ENCODE assay signal across 13 cellular contexts in genomic region chr1:28811766-28812668, GRCh38. TPM values are rescaled to one million over a fixed set of nuclear protein-coding genes. Genes with fewer than 3 reads are reported as not detected.
DNase-seq lines count a peak whose midpoint lies in the region; ATAC-seq and TF ChIP-seq lines count a peak whose summit lies in the region.
"Had no signal": no experiment of that assay in that cellular context is flagged by ENCODE, and none has a peak within 500 bp of the region (broad histone marks: within the 10 kb centered on the region; RNA-seq: fewer than 3 reads in every experiment).

TSS of gene OPRD1 (plus strand) at chr1:28812170. CDS start at chr1:28812384, 214 bp downstream.

- intact Hi-C loops in ascending aorta (cut with DNase I), result no loop called here

- H3K4me3 ChIP-seq in ascending aorta, result no peak within 1 kb of the TSS
- H3K4me3 ChIP-seq: left lung, prostate gland had no signal

- H3K36me3 ChIP-seq in ascending aorta, result no peaks in the 10 kb centered on the region
- H3K36me3 ChIP-seq: left lung, prostate gland had no signal

- H3K4me1 Mint-ChIP-seq in activated naive CD8-positive, alpha-beta T cell treated with anti-CD3 and anti-CD28 coated beads for 36 hours, result peaks cover 2% of the 10 kb centered on the region

- no peaks in the 10 kb centered on the region for H3K27me3 ChIP-seq in ascending aorta

- H3K9me3 ChIP-seq in ascending aorta, result no peaks in the 10 kb centered on the region
- H3K9me3 ChIP-seq: left lung, prostate gland had no signal

- H3K27ac Mint-ChIP-seq in activated naive CD8-positive, alpha-beta T cell treated with anti-CD3 and anti-CD28 coated beads for 36 hours, result no peak within 1 kb of the TSS

- no peaks in the 10 kb centered on the region for H3K36me3 Mint-ChIP-seq in activated naive CD8-positive, alpha-beta T cell treated with anti-CD3 and anti-CD28 coated beads for 36 hours

- ATAC-seq in GM19455 (IDR thresholded peaks at IDR 0.05; ENCODE audit: unreplicated experiment) (no peak), GM21737 (IDR thresholded peaks at IDR 0.05; ENCODE audit: unreplicated experiment) (no peak)
- ATAC-seq: left lung had no signal

- no peaks in the 10 kb centered on the region for H3K4me1 ChIP-seq in ascending aorta
- H3K4me1 ChIP-seq: prostate gland had no signal

- TF ChIP-seq CTCF in GM20000 (IDR thresholded peaks at IDR 0.05; ENCODE audit: extremely low read depth, missing control alignments) (no peak), ascending aorta (IDR thresholded peaks at IDR 0.05) (no peak)

- H3K27ac ChIP-seq in ascending aorta, result no peak within 1 kb of the TSS
- H3K27ac ChIP-seq: left lung, prostate gland had no signal

- H3K4me3 Mint-ChIP-seq in activated naive CD8-positive, alpha-beta T cell treated with anti-CD3 and anti-CD28 coated beads for 36 hours, result no peak within 1 kb of the TSS

- H3K9me3 Mint-ChIP-seq in activated naive CD8-positive, alpha-beta T cell treated with anti-CD3 and anti-CD28 coated beads for 36 hours, result no peaks in the 10 kb centered on the region

- DNase-seq in COR-L47 (lab: John Stamatoyannopoulos, UW), result peak; percentile 47
- peak; percentile 41 for DNase-seq in GM20000 (ENCODE audit: low spot score)
- DNase-seq in activated naive CD8-positive, alpha-beta T cell treated with anti-CD3 and anti-CD28 coated beads for 36 hours, result peak; percentile 28
- DNase-seq in left kidney (ENCODE audit: low read depth, low spot score), result peak; percentile 74
- no peak for DNase-seq in ascending aorta (ENCODE audit: low spot score in 2 of 2)
- DNase-seq in NCI-H774 (lab: John Stamatoyannopoulos, UW), result no peak
- DNase-seq: activated CD4-positive, alpha-beta T cell treated with anti-CD3 and anti-CD28 coated beads, Interleukin-2, amount 50 U/mL, for 48 hours; DMS79; left lung; NCI-H2081 treated with DMSO at 0.1 percent for 48 hours had no signal

- peaks cover 61% of the 10 kb centered on the region for H3K27me3 Mint-ChIP-seq in activated naive CD8-positive, alpha-beta T cell treated with anti-CD3 and anti-CD28 coated beads for 36 hours

RNA-seq across cellular contexts. Expression of gene OPRD1, which starts in this region (rescaled TPM):
- total RNA-seq in activated naive CD8-positive, alpha-beta T cell treated with anti-CD3 and anti-CD28 coated beads for 36 hours, result under 1 TPM in 1 of 2 experiments, not detected in 1; 0.02 TPM
- not detected for total RNA-seq in ascending aorta
- total RNA-seq: left lung had no signal

Comparison
In these comparisons a context has a peak if more than half of its experiments do, and no peak if none do; other contexts are left out.
1. Peak in DNase-seq in activated naive CD8-positive, alpha-beta T cell treated with anti-CD3 and anti-CD28 coated beads for 36 hours; RNA of the gene not detected or under 1 TPM.
2. DNase-seq: peak in COR-L47 (single experiment), GM20000 (single experiment) and left kidney (single experiment); none in ascending aorta (0 of 2) and NCI-H774 (single experiment).